19 cellular contexts compared by ENCODE assay signal in genomic region chr5:64603676-64604075, GRCh38.
DNase-seq lines count a peak whose midpoint lies in the region; ATAC-seq and TF ChIP-seq lines count a peak whose summit lies in the region.
"Had no signal": no experiment of that assay in that cellular context is flagged by ENCODE, and none has a peak within 500 bp of the region (broad histone marks: within the 10 kb centered on the region; RNA-seq: fewer than 3 reads in every experiment).

No MANE protein-coding gene starts in this region.

- no peak overlapping the region for H3K18ac ChIP-seq in mesenchymal stem cell (ENCODE audit: low read depth in 1 of 2, low read length in 2 of 2)

- no peak overlapping the region for H3K27ac Mint-ChIP-seq in T-cell
- H3K27ac Mint-ChIP-seq: CD4-positive, alpha-beta T cell; HFFc6; IgD-negative memory B cell had no signal

- H2AK5ac ChIP-seq in mesenchymal stem cell (ENCODE audit: low read length, severe bottlenecking), result no peak overlapping the region

- H4K8ac ChIP-seq in mesenchymal stem cell (ENCODE audit: low read length), result no peak overlapping the region

- H3K79me1 ChIP-seq in mesenchymal stem cell (replicated peaks; ENCODE audit: low read length, poor library complexity, severe bottlenecking), result no peaks in the 10 kb centered on the region

- peaks cover 29 to 52% of the 10 kb centered on the region in 2 experiments for H3K27me3 ChIP-seq in mesenchymal stem cell (ENCODE audit: control insufficient read depth in 1 of 2, insufficient read depth in 1 of 2, low read length in 2 of 2)

- no peaks in the 10 kb centered on the region for H3K36me3 ChIP-seq in mesenchymal stem cell (ENCODE audit: control insufficient read depth in 1 of 2, insufficient read depth in 2 of 2, low read depth in 1 of 2, low read length in 2 of 2)
- H3K36me3 ChIP-seq: HAP-1 had no signal

- H4K91ac ChIP-seq in mesenchymal stem cell (ENCODE audit: low read length), result no peak overlapping the region

- H3K27me3 Mint-ChIP-seq in T-cell, result peaks cover 4 to 14% of the 10 kb centered on the region in 2 donors
- H3K27me3 Mint-ChIP-seq: IgD-negative memory B cell had no signal

- H3K14ac ChIP-seq in mesenchymal stem cell (ENCODE audit: low read length in 2 of 2), result no peak overlapping the region

- H3K4me3 ChIP-seq in AG04449 (ENCODE audit: low read depth, low read length) (no peak overlapping the region), mesenchymal stem cell (ENCODE audit: insufficient read depth in 1 of 2, low read depth in 1 of 2, low read length in 2 of 2) (no peak overlapping the region)
- H3K4me3 ChIP-seq: HAP-1 had no signal

- no peak for ATAC-seq in T-cell (replicated peaks in 1 of 4)

- no peaks in the 10 kb centered on the region for H3K9me3 ChIP-seq in mesenchymal stem cell (ENCODE audit: control insufficient read depth, low read length)
- H3K9me3 ChIP-seq: HAP-1 had no signal

- H2AFZ ChIP-seq in mesenchymal stem cell (ENCODE audit: low read depth, low read length), result no peak overlapping the region

- H2BK5ac ChIP-seq in mesenchymal stem cell (ENCODE audit: low read depth, low read length, poor library complexity, severe bottlenecking), result no peak overlapping the region

- no peak overlapping the region for H3K4me2 ChIP-seq in mesenchymal stem cell (ENCODE audit: low read length, poor library complexity, severe bottlenecking)

- H3K4me3 Mint-ChIP-seq in T-cell, result no peak overlapping the region
- H3K4me3 Mint-ChIP-seq: CD4-positive, alpha-beta T cell; HFFc6; IgD-negative memory B cell had no signal

- H3K23ac ChIP-seq in mesenchymal stem cell (ENCODE audit: low read length in 2 of 2), result no peak overlapping the region

- no peak overlapping the region for H3K9ac ChIP-seq in mesenchymal stem cell (ENCODE audit: low read length)

- DNase-seq in AG04449 (ENCODE audit: low read depth, low spot score) (peak; percentile 9), H4 (ENCODE audit: low spot score) (peak; percentile 25), astrocyte of the hippocampus (ENCODE audit: low read depth, low spot score) (peak; percentile 51), mesenchymal stem cell (peak; percentile 33), kidney tubule cell (ENCODE audit: low spot score) (no peak), T-cell (no peak), COLO668 (lab: John Stamatoyannopoulos, UW; ENCODE audit: unreplicated experiment) (no peak), NCI-H1105 treated with DMSO at 0.1 percent for 48 hours (lab: John Stamatoyannopoulos, UW) (no peak)
- DNase-seq: C1 segment of cervical spinal cord; CD4-positive, alpha-beta T cell; DMS153; DMS79 treated with DMSO at 0.1 percent for 48 hours; GF-D8; GOT3; HFFc6; KG1 had no signal

- H3K36me3 Mint-ChIP-seq in T-cell, result no peaks in the 10 kb centered on the region
- H3K36me3 Mint-ChIP-seq: IgD-negative memory B cell had no signal

- POLR2A ChIA-PET in AG04449 (lab: Yijun Ruan, JAX), result no interaction called here
- POLR2A ChIA-PET in T-cell (lab: Charles Lee), result no interaction called here

- 68% methylated on average over 4 of the region's 4 CpGs for WGBS in mesenchymal stem cell

- H2BK120ac ChIP-seq in mesenchymal stem cell (ENCODE audit: low read depth, low read length), result no peak overlapping the region

- CTCF ChIA-PET in AG04449 (lab: Yijun Ruan, JAX) (no interaction called here), T-cell (lab: Charles Lee) (interaction anchor here in 1 of 2 donors (0.6 kb wide), 1 partner anchor 243 kb away, joined by 10 read pairs; no protein-coding TSS in a partner anchor)

- no peak for TF ChIP-seq CTCF in AG04449 (IDR thresholded peaks at IDR 0.05; ENCODE audit: insufficient read depth, low read length, missing control alignments)

- H3K27ac ChIP-seq in mesenchymal stem cell (ENCODE audit: low read length, poor library complexity, severe bottlenecking), result no peak overlapping the region
- H3K27ac ChIP-seq: 22Rv1 had no signal

- H3K4me1 Mint-ChIP-seq in T-cell, result no peaks in the 10 kb centered on the region
- H3K4me1 Mint-ChIP-seq: IgD-negative memory B cell had no signal

- H2BK15ac ChIP-seq in mesenchymal stem cell (ENCODE audit: low read depth, poor library complexity, severe bottlenecking), result no peak overlapping the region

- no peak overlapping the region for H2BK12ac ChIP-seq in mesenchymal stem cell (ENCODE audit: low read length in 2 of 2)

- H3K4ac ChIP-seq in mesenchymal stem cell (ENCODE audit: low read depth in 1 of 2, low read length in 2 of 2), result no peak overlapping the region

- H3K4me1 ChIP-seq in mesenchymal stem cell (ENCODE audit: control insufficient read depth, insufficient read depth, low read depth, low read length), result no peaks in the 10 kb centered on the region
- H3K4me1 ChIP-seq: HAP-1 had no signal

- no peaks in the 10 kb centered on the region for H3K9me3 Mint-ChIP-seq in T-cell
- H3K9me3 Mint-ChIP-seq: CD4-positive, alpha-beta T cell; HFFc6; IgD-negative memory B cell had no signal

Comparison
In these comparisons a context has a peak if more than half of its experiments do, and no peak if none do; other contexts are left out.
1. DNase-seq: peak in AG04449 (single experiment), H4 (single experiment), astrocyte of the hippocampus (single experiment) and mesenchymal stem cell (single experiment); none in kidney tubule cell (single experiment), T-cell (0 of 34), COLO668 (single experiment) and NCI-H1105 treated with DMSO at 0.1 percent for 48 hours (single experiment).